ENCODE assay signal across 24 cellular contexts in genomic region chr4:121551881-121552280, GRCh38.
DNase-seq lines count a peak whose midpoint lies in the region; ATAC-seq, FAIRE-seq and TF ChIP-seq lines count a peak whose summit lies in the region.
"Had no signal": no experiment of that assay in that cellular context is flagged by ENCODE, and none has a peak within 500 bp of the region (broad histone marks: within the 10 kb centered on the region; RNA-seq: fewer than 3 reads in every experiment).

No MANE protein-coding gene starts in this region.

- POLR2A ChIA-PET in HepG2 (lab: Yijun Ruan, JAX): no interaction called here

- H3K79me2 ChIP-seq in HepG2 (ENCODE audit: insufficient read depth, low read length): no peaks in the 10 kb centered on the region

- WGBS in HepG2 (ENCODE audit: low lambda C conversion rate): 4% methylated on average over 1 of the region's 1 CpG
- 63% methylated on average over 1 of the region's 1 CpG for WGBS in right lobe of liver (ENCODE audit: insufficient coverage, low coverage, low lambda C conversion rate, missing lambda C conversion rate)

- DNase-seq in HepG2 (ENCODE audit: low spot score) (peak; percentile 14), right lobe of liver (no peak), dermis blood vessel endothelial cell (peak; percentile 75), left kidney (ENCODE audit: low read depth, low spot score) (peak; percentile 37), NCI-H1092 treated with DMSO at 0.1 percent for 48 hours (lab: John Stamatoyannopoulos, UW) (no peak), HuH-7 (ENCODE audit: low spot score) (no peak), NCI-H526 treated with DMSO at 0.1 percent for 48 hours (lab: John Stamatoyannopoulos, UW) (no peak)
- DNase-seq in stimulated activated CD4-positive, alpha-beta T cell treated with anti-CD3 and anti-CD28 coated beads, Interleukin-2, amount 100 ng/mL, for 24 hours: no peak
- DNase-seq: activated CD4-positive, alpha-beta memory T cell treated with anti-CD3 and anti-CD28 coated beads, Interleukin-2, amount 10 ng/mL, durations not matched to agents 7 days and 5 days; activated naive CD4-positive, alpha-beta T cell; activated T-cell treated with anti-CD3 and anti-CD28 coated beads for 4 hours; central memory CD4-positive, alpha-beta T cell; DMS 273 treated with DMSO at 0.1 percent for 48 hours; mesendoderm; naive thymus-derived CD4-positive, alpha-beta T cell; NCI-H187 treated with DMSO at 0.1 percent for 48 hours; NCI-H446; RPMI8226; stimulated activated naive CD4-positive, alpha-beta T cell; T-helper 9 cell had no signal

- H3K27me3 ChIP-seq in HepG2 (ENCODE audit: control insufficient read depth in 1 of 2, insufficient read depth in 2 of 2, low read length in 2 of 2) (no peaks in the 10 kb centered on the region), right lobe of liver (no peaks in the 10 kb centered on the region)

- FAIRE-seq in HepG2 (lab: Jason Lieb, UNC): no peak
- FAIRE-seq: GM12891, K562 had no signal

- no peak overlapping the region for H2AFZ ChIP-seq in HepG2 (ENCODE audit: low read length)

- no peaks in the 10 kb centered on the region for H3K36me3 ChIP-seq in HepG2 (replicated peaks in 1 of 2; ENCODE audit: control insufficient read depth in 1 of 2, insufficient read depth in 2 of 2, low read length in 2 of 2)
- no peaks in the 10 kb centered on the region for H3K36me3 ChIP-seq in right lobe of liver
- H3K36me3 ChIP-seq: thoracic aorta had no signal

- H4K20me1 ChIP-seq in HepG2 (ENCODE audit: insufficient read depth, low read length): no peaks in the 10 kb centered on the region

- H3K4me1 ChIP-seq in HepG2 (ENCODE audit: insufficient read depth, low read length) (no peaks in the 10 kb centered on the region), right lobe of liver (no peaks in the 10 kb centered on the region)

- TF ChIP-seq CTCF in HepG2 (CRISPR knock-in tag; IDR thresholded peaks at IDR 0.05) (no peak), right lobe of liver (IDR thresholded peaks at IDR 0.05) (no peak)

- intact Hi-C loops in HepG2 (cut with micrococcal nuclease; ENCODE audit: unreplicated experiment): no loop called here
- intact Hi-C loops in right lobe of liver (cut with DNase I): no loop called here

- BruUV-seq in HepG2 (replicated peaks; lab: Mats Ljungman, UMichigan): no TSS peak

- no peak for ATAC-seq in HepG2
- no peak for ATAC-seq in right lobe of liver
- ATAC-seq: K562; naive thymus-derived CD4-positive, alpha-beta T cell; SK-N-SH treated with all-trans-retinoic acid at 6 μM for 48 hours had no signal

- TF ChIP-seq EP300 in HepG2 (IDR thresholded peaks at IDR 0.05; ENCODE audit: low read depth in 2 of 2, low read length in 2 of 2): no peak
- TF ChIP-seq EP300 in HepG2 (CRISPR knock-in tag; IDR thresholded peaks at IDR 0.05; ENCODE audit: borderline replicate concordance): no peak

- TF ChIP-seq RAD21 in HepG2 (CRISPR knock-in tag; IDR thresholded peaks at IDR 0.05): no peak

- H3K4me2 ChIP-seq in HepG2 (ENCODE audit: low read depth, low read length): no peak overlapping the region

- no peak overlapping the region for H3K27ac ChIP-seq in HepG2 (ENCODE audit: extremely low read length, insufficient read depth, low read length)
- no peak overlapping the region for H3K27ac ChIP-seq in right lobe of liver
- H3K27ac ChIP-seq: thoracic aorta had no signal

- H3K4me3 ChIP-seq in HepG2 (replicated peaks in 1 of 3; ENCODE audit: insufficient read depth in 1 of 3, low read depth in 2 of 3, low read length in 3 of 3) (no peak overlapping the region), right lobe of liver (no peak overlapping the region)
- H3K4me3 ChIP-seq: K562, thoracic aorta had no signal

- in situ Hi-C loops in HepG2 (cut with HindIII; ENCODE audit: extremely low pct_ligation_motif_present, low pct_unique_long_range_greater_than_20kb): no loop called here

- H3K9ac ChIP-seq in HepG2 (ENCODE audit: insufficient read depth, low read depth, low read length): no peak overlapping the region

- TF ChIP-seq POLR2A in HepG2 (IDR thresholded peaks at IDR 0.05; ENCODE audit: insufficient read depth in 1 of 2, low read depth in 2 of 2, low read length in 2 of 2): no peak
- TF ChIP-seq POLR2A in right lobe of liver (IDR thresholded peaks at IDR 0.05): no peak

- H3K9me3 ChIP-seq in HepG2 (ENCODE audit: low read length) (no peaks in the 10 kb centered on the region), right lobe of liver (no peaks in the 10 kb centered on the region)
- H3K9me3 ChIP-seq: thoracic aorta had no signal

- CTCF ChIA-PET in HepG2 (lab: Yijun Ruan, JAX; ENCODE audit: low intra/inter-chr PET ratio, low total read pairs): no interaction called here

TF ChIP-seq in HepG2, 621 proteins besides CTCF, POLR2A, EP300 and RAD21 (continues in another document):
- TF ChIP-seq, protein P1, sequence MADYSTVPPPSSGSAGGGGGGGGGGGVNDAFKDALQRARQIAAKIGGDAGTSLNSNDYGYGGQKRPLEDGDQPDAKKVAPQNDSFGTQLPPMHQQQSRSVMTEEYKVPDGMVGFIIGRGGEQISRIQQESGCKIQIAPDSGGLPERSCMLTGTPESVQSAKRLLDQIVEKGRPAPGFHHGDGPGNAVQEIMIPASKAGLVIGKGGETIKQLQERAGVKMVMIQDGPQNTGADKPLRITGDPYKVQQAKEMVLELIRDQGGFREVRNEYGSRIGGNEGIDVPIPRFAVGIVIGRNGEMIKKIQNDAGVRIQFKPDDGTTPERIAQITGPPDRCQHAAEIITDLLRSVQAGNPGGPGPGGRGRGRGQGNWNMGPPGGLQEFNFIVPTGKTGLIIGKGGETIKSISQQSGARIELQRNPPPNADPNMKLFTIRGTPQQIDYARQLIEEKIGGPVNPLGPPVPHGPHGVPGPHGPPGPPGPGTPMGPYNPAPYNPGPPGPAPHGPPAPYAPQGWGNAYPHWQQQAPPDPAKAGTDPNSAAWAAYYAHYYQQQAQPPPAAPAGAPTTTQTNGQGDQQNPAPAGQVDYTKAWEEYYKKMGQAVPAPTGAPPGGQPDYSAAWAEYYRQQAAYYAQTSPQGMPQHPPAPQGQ (CRISPR knock-in tag; IDR thresholded peaks at IDR 0.05; ENCODE audit: borderline replicate concordance): no peak
- TF ChIP-seq CCAR2 (optimal IDR thresholded peaks at IDR 0.05; ENCODE audit: low read depth, low read length): no peak
- TF ChIP-seq ZSCAN22 (CRISPR knock-in tag; IDR thresholded peaks at IDR 0.05): no peak
- no peak for TF ChIP-seq XRCC5 (optimal IDR thresholded peaks at IDR 0.05; ENCODE audit: low read length)
- TF ChIP-seq ZBTB8A (CRISPR knock-in tag; IDR thresholded peaks at IDR 0.05; ENCODE audit: borderline replicate concordance, low read depth): no peak
- TF ChIP-seq SIN3B (IDR thresholded peaks at IDR 0.05; ENCODE audit: low read length): no peak
- no peak for TF ChIP-seq ZBTB1 (CRISPR knock-in tag; IDR thresholded peaks at IDR 0.05; ENCODE audit: borderline replicate concordance)
- TF ChIP-seq, protein P2, sequence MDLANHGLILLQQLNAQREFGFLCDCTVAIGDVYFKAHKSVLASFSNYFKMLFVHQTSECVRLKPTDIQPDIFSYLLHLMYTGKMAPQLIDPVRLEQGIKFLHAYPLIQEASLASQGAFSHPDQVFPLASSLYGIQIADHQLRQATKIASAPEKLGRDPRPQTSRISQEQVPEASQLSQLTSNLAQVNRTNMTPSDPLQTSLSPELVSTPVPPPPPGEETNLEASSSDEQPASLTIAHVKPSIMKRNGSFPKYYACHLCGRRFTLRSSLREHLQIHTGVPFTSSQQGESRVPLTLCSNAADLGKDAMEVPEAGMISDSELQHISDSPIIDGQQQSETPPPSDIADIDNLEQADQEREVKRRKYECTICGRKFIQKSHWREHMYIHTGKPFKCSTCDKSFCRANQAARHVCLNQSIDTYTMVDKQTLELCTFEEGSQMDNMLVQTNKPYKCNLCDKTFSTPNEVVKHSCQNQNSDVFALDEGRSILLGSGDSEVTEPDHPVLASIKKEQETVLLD (CRISPR knock-in tag; IDR thresholded peaks at IDR 0.05; ENCODE audit: low read depth): no peak
- no peak for TF ChIP-seq ZNF709 (CRISPR knock-in tag; IDR thresholded peaks at IDR 0.05)

Comparison
In these comparisons a context has a peak if more than half of its experiments do, and no peak if none do; other contexts are left out.
1. DNase-seq: peak in HepG2 (single experiment), dermis blood vessel endothelial cell (single experiment) and left kidney (single experiment); none in right lobe of liver (0 of 3), NCI-H1092 treated with DMSO at 0.1 percent for 48 hours (single experiment), HuH-7 (single experiment), NCI-H526 treated with DMSO at 0.1 percent for 48 hours (single experiment) and stimulated activated CD4-positive, alpha-beta T cell treated with anti-CD3 and anti-CD28 coated beads, Interleukin-2, amount 100 ng/mL, for 24 hours (0 of 2).